19 cellular contexts compared by ENCODE assay signal in genomic region chr18:35729971-35730668, GRCh38.
A peak's percentile ranks its signal among the peaks of the same experiment; 100 is the strongest.
DNase-seq lines count a peak whose midpoint lies in the region; ATAC-seq, FAIRE-seq and TF ChIP-seq lines count a peak whose summit lies in the region.
"Had no signal": no experiment of that assay in that cellular context is flagged by ENCODE, and none has a peak within 500 bp of the region (broad histone marks: within the 10 kb centered on the region; RNA-seq: fewer than 3 reads in every experiment).

No MANE protein-coding gene starts in this region.

- FAIRE-seq in astrocyte (lab: Jason Lieb, UNC), result no peak

- H3K4me1 ChIP-seq in HEK293 (ENCODE audit: control insufficient read depth, insufficient read depth, low read length) (no peaks in the 10 kb centered on the region), astrocyte (ENCODE audit: insufficient read depth, low read length) (no peaks in the 10 kb centered on the region)
- H3K4me1 ChIP-seq: SJCRH30 had no signal

- no peaks in the 10 kb centered on the region for H3K79me2 ChIP-seq in astrocyte (ENCODE audit: insufficient read depth, low read length)

- peaks cover 17% of the 10 kb centered on the region for H3K4me1 Mint-ChIP-seq in astrocyte (ENCODE audit: low read depth, unreplicated experiment)
- H3K4me1 Mint-ChIP-seq: activated CD4-positive, alpha-beta T cell treated with anti-CD3 and anti-CD28 coated beads, Interleukin-2, amount 10 ng/mL, durations not matched to agents 24 days and 14 days; activated naive CD8-positive, alpha-beta T cell treated with anti-CD3 and anti-CD28 coated beads for 36 hours; naive thymus-derived CD8-positive, alpha-beta T cell had no signal

- H3K36me3 ChIP-seq in HEK293 (ENCODE audit: control insufficient read depth in 2 of 2, insufficient read depth in 1 of 2, low read length in 2 of 2) (no peaks in the 10 kb centered on the region), astrocyte (ENCODE audit: insufficient read depth, low read length) (no peaks in the 10 kb centered on the region), kidney epithelial cell (ENCODE audit: control insufficient read depth, insufficient read depth, low read length) (no peaks in the 10 kb centered on the region)
- H3K36me3 ChIP-seq: SJCRH30 had no signal

- no peak for ATAC-seq in HG03571 (IDR thresholded peaks at IDR 0.05; ENCODE audit: unreplicated experiment)
- no peak for ATAC-seq in stimulated activated naive CD8-positive, alpha-beta T cell treated with anti-CD3 and anti-CD28 coated beads, Interleukin-15, Interleukin-2, amounts not matched to agents 100 U/mL and 50 U/mL, for 24 hours
- ATAC-seq: naive thymus-derived CD8-positive, alpha-beta T cell had no signal

- H3K27ac ChIP-seq in HEK293 (ENCODE audit: extremely low read depth, low read depth, low read length) (no peak overlapping the region), astrocyte (ENCODE audit: low read depth, low read length) (no peak overlapping the region)
- H3K27ac ChIP-seq: SJCRH30 had no signal

- H3K27ac Mint-ChIP-seq in astrocyte (ENCODE audit: unreplicated experiment), result peak overlapping the region; percentile 71
- H3K27ac Mint-ChIP-seq: activated CD4-positive, alpha-beta T cell treated with anti-CD3 and anti-CD28 coated beads, Interleukin-2, amount 10 ng/mL, durations not matched to agents 24 days and 14 days; activated naive CD8-positive, alpha-beta T cell treated with anti-CD3 and anti-CD28 coated beads for 36 hours; activated T-helper 2 cell treated with anti-CD3 and anti-CD28 coated beads, Interferon-gamma antibody, Interleukin-2, Interleukin-4, amounts not matched to agents 10 μg/mL and 5 μg/mL and 100 μg/mL, durations not matched to agents 14 hours and 24 hours and 36 hours; CD4-positive, CD25-positive, alpha-beta regulatory T cell had no signal

- H3K4me2 ChIP-seq in astrocyte (ENCODE audit: low read length), result peak overlapping the region; percentile 1

- H3K9me3 ChIP-seq in HEK293 (ENCODE audit: control insufficient read depth, insufficient read depth, low read depth, low read length), result no peaks in the 10 kb centered on the region
- H3K9me3 ChIP-seq in astrocyte (ENCODE audit: insufficient read depth, low read depth, low read length), result no peaks in the 10 kb centered on the region
- H3K9me3 ChIP-seq: SJCRH30 had no signal

- H2AFZ ChIP-seq in astrocyte (ENCODE audit: low read depth, low read length), result no peak overlapping the region

- peaks cover 4% of the 10 kb centered on the region for H3K9me3 Mint-ChIP-seq in astrocyte (ENCODE audit: unreplicated experiment)

- no peaks in the 10 kb centered on the region for H3K36me3 Mint-ChIP-seq in astrocyte (ENCODE audit: low read depth, unreplicated experiment)
- H3K36me3 Mint-ChIP-seq: activated naive CD8-positive, alpha-beta T cell treated with anti-CD3 and anti-CD28 coated beads for 36 hours; CD4-positive, CD25-positive, alpha-beta regulatory T cell had no signal

- H3K27me3 Mint-ChIP-seq in astrocyte (ENCODE audit: low read depth, unreplicated experiment), result no peaks in the 10 kb centered on the region

- no peaks in the 10 kb centered on the region for H4K20me1 ChIP-seq in astrocyte (ENCODE audit: insufficient read depth, low read length)

- H3K27me3 ChIP-seq in astrocyte (ENCODE audit: insufficient read depth, low read length) (no peaks in the 10 kb centered on the region), kidney epithelial cell (ENCODE audit: control insufficient read depth, insufficient read depth, low read length) (no peaks in the 10 kb centered on the region)
- H3K27me3 ChIP-seq: SJCRH30 had no signal

- no peak overlapping the region for H3K9ac ChIP-seq in astrocyte (ENCODE audit: low read length)

- TF ChIP-seq CTCF in HEK293 (tag by site-specific recombination; IDR thresholded peaks at IDR 0.05) (no peak), astrocyte (IDR thresholded peaks at IDR 0.05; ENCODE audit: insufficient read depth, low read depth, low read length) (no peak), kidney epithelial cell (IDR thresholded peaks at IDR 0.05; ENCODE audit: insufficient read depth, low read length, poor library complexity, severe bottlenecking) (no peak)

- POLR2A ChIA-PET in HEK293 (lab: Yijun Ruan, JAX), result no interaction called here

- H3K4me3 ChIP-seq in HEK293 (ENCODE audit: low read depth, low read length), result peak overlapping the region; percentile 4; the same call in 1 of the 2 replicates
- no peak overlapping the region for H3K4me3 ChIP-seq in astrocyte (ENCODE audit: insufficient read depth, low read depth, low read length)
- peak overlapping the region; percentile 12 for H3K4me3 ChIP-seq in kidney epithelial cell (ENCODE audit: low read depth, low read length)
- H3K4me3 ChIP-seq: SJCRH30 had no signal

- CTCF ChIA-PET in HEK293 (lab: Yijun Ruan, JAX), result interaction anchor here (0.6 kb wide), 1 partner anchor 111 kb away, joined by 3 read pairs; no protein-coding TSS in a partner anchor

- H3K4me3 Mint-ChIP-seq in astrocyte (ENCODE audit: unreplicated experiment), result peak overlapping the region; percentile 54
- H3K4me3 Mint-ChIP-seq: activated CD4-positive, alpha-beta T cell treated with anti-CD3 and anti-CD28 coated beads, Interleukin-2, amount 10 ng/mL, durations not matched to agents 24 days and 14 days; activated naive CD8-positive, alpha-beta T cell treated with anti-CD3 and anti-CD28 coated beads for 36 hours; CD4-positive, CD25-positive, alpha-beta regulatory T cell; naive thymus-derived CD8-positive, alpha-beta T cell had no signal

- no peak for DNase-seq in astrocyte (ENCODE audit: low read depth)
- no peak for DNase-seq in kidney epithelial cell (ENCODE audit: low read depth)
- DNase-seq in renal cortical epithelial cell (ENCODE audit: low read depth), result peak; percentile 30
- no peak for DNase-seq in stimulated activated naive CD8-positive, alpha-beta T cell treated with anti-CD3 and anti-CD28 coated beads, Interleukin-15, Interleukin-2, amounts not matched to agents 100 U/mL and 50 U/mL, for 24 hours
- DNase-seq in MV-4-11 (lab: John Stamatoyannopoulos, UW), result no peak
- DNase-seq: activated CD4-positive, alpha-beta T cell treated with anti-CD3 and anti-CD28 coated beads, Interleukin-2, amount 10 ng/mL, durations not matched to agents 24 days and 14 days; activated naive CD8-positive, alpha-beta T cell treated with anti-CD3 and anti-CD28 coated beads for 36 hours; CD4-positive, CD25-positive, alpha-beta regulatory T cell; effector CD4-positive, alpha-beta T cell; erythroblast; glutamatergic neuron; HCEC 1CT; naive thymus-derived CD8-positive, alpha-beta T cell; NCI-H2081; NCI-H446; SJCRH30 had no signal

TF ChIP-seq in HEK293, 187 proteins besides CTCF, POLR2A, EP300 and RAD21:
- TF ChIP-seq ZNF266 (tag by site-specific recombination; IDR thresholded peaks at IDR 0.05; ENCODE audit: low read depth) (peak; percentile 99), ZSCAN23 (tag by site-specific recombination; IDR thresholded peaks at IDR 0.05) (no peak)
